12 cellular contexts compared by ENCODE assay signal in genomic region chr5:119373449-119373858, GRCh38. TPM values are rescaled to one million over a fixed set of nuclear protein-coding genes. Genes with fewer than 3 reads are reported as not detected.
DNase-seq lines count a peak whose midpoint lies in the region; ATAC-seq and TF ChIP-seq lines count a peak whose summit lies in the region.
"Had no signal": no experiment of that assay in that cellular context is flagged by ENCODE, and none has a peak within 500 bp of the region (broad histone marks: within the 10 kb centered on the region; RNA-seq: fewer than 3 reads in every experiment).

No MANE protein-coding gene starts in this region.

- TF ChIP-seq POLR2A in right lobe of liver (IDR thresholded peaks at IDR 0.05), result no peak

- H2BK120ac ChIP-seq in neuronal stem cell (ENCODE audit: low read depth, low read length), result no peak overlapping the region

- H3K9me3 ChIP-seq in CD4-positive, alpha-beta T cell (ENCODE audit: control insufficient read depth, low read length), result no peaks in the 10 kb centered on the region
- no peaks in the 10 kb centered on the region for H3K9me3 ChIP-seq in neuronal stem cell (replicated peaks in 1 of 2; ENCODE audit: control insufficient read depth in 2 of 2, insufficient read depth in 1 of 2, low read depth in 1 of 2, low read length in 2 of 2)
- no peaks in the 10 kb centered on the region for H3K9me3 ChIP-seq in right lobe of liver

- H3K79me1 ChIP-seq in neuronal stem cell (ENCODE audit: low read depth, low read length), result no peaks in the 10 kb centered on the region

- TF ChIP-seq CTCF in CD4-positive, alpha-beta T cell (IDR thresholded peaks at IDR 0.05), result no peak
- TF ChIP-seq CTCF in right lobe of liver (IDR thresholded peaks at IDR 0.05), result no peak

- H3K4me3 ChIP-seq in neuronal stem cell (ENCODE audit: low read length in 2 of 2) (no peak overlapping the region), right lobe of liver (no peak overlapping the region)

- H4K91ac ChIP-seq in neuronal stem cell (ENCODE audit: low read depth, low read length, poor library complexity), result no peak overlapping the region

- no peak overlapping the region for H3K4me3 Mint-ChIP-seq in CD4-positive, alpha-beta T cell
- H3K4me3 Mint-ChIP-seq: nephron had no signal

- H3K9me3 Mint-ChIP-seq in CD4-positive, alpha-beta T cell, result no peaks in the 10 kb centered on the region
- H3K9me3 Mint-ChIP-seq: nephron had no signal

- H3K36me3 Mint-ChIP-seq in CD4-positive, alpha-beta T cell (ENCODE audit: low read depth), result peaks cover 64% of the 10 kb centered on the region

- peaks cover 73% of the 10 kb centered on the region for H3K4me1 Mint-ChIP-seq in CD4-positive, alpha-beta T cell (ENCODE audit: low read depth)

- no peak overlapping the region for H3K9ac ChIP-seq in neuronal stem cell (ENCODE audit: low read depth, low read length, poor library complexity)

- intact Hi-C loops in CD4-positive, alpha-beta T cell (cut with DNase I, micrococcal nuclease), result no loop called here
- intact Hi-C loops in right lobe of liver (cut with DNase I), result no loop called here

- H2BK15ac ChIP-seq in neuronal stem cell (ENCODE audit: low read length), result no peak overlapping the region

- peak overlapping the region; percentile 64 for H3K27ac Mint-ChIP-seq in CD4-positive, alpha-beta T cell

- no peak overlapping the region for H3K14ac ChIP-seq in neuronal stem cell (ENCODE audit: low read length)

- no peak overlapping the region for H2BK12ac ChIP-seq in neuronal stem cell (ENCODE audit: low read length)

- no peak overlapping the region for H2AK5ac ChIP-seq in neuronal stem cell (ENCODE audit: low read depth, low read length)

- no peak overlapping the region for H3K27ac ChIP-seq in CD4-positive, alpha-beta T cell (ENCODE audit: low read depth, low read length)
- no peak overlapping the region for H3K27ac ChIP-seq in substantia nigra (ENCODE audit: low read depth, low read length, poor library complexity, severe bottlenecking)
- H3K27ac ChIP-seq in neuronal stem cell (replicated peaks; ENCODE audit: low read length), result no peak overlapping the region
- H3K27ac ChIP-seq in right lobe of liver, result no peak overlapping the region
- H3K27ac ChIP-seq: HL-60, VCaP had no signal

- H3K4ac ChIP-seq in neuronal stem cell (ENCODE audit: low read length), result no peak overlapping the region

- no peak overlapping the region for H4K8ac ChIP-seq in neuronal stem cell (ENCODE audit: low read depth, low read length)

- no peak overlapping the region for H3K4me2 ChIP-seq in neuronal stem cell (ENCODE audit: insufficient read depth, low read length, poor library complexity, severe bottlenecking)

- no peaks in the 10 kb centered on the region for H3K27me3 ChIP-seq in CD4-positive, alpha-beta T cell (ENCODE audit: control insufficient read depth, insufficient read depth, low read length)
- H3K27me3 ChIP-seq in neuronal stem cell (ENCODE audit: control insufficient read depth in 3 of 3, insufficient read depth in 3 of 3, low read depth in 1 of 3, low read length in 3 of 3), result no peaks in the 10 kb centered on the region
- no peaks in the 10 kb centered on the region for H3K27me3 ChIP-seq in right lobe of liver

- DNase-seq in CD4-positive, alpha-beta T cell, result no peak
- no peak for DNase-seq in H4 (ENCODE audit: low spot score)
- DNase-seq in substantia nigra (lab: John Stamatoyannopoulos, UW), result no peak
- no peak for DNase-seq in neuronal stem cell (ENCODE audit: low spot score)
- no peak for DNase-seq in right lobe of liver
- DNase-seq: OCI-M1 had no signal

- no peak for ATAC-seq in CD4-positive, alpha-beta T cell (ENCODE audit: poor library complexity)
- ATAC-seq in GM19023 (IDR thresholded peaks at IDR 0.05; ENCODE audit: unreplicated experiment) (peak; percentile 65), HG02759 (IDR thresholded peaks at IDR 0.05; ENCODE audit: unreplicated experiment) (peak; percentile 70), HG03565 (IDR thresholded peaks at IDR 0.05; ENCODE audit: unreplicated experiment) (peak; percentile 54), right lobe of liver (no peak)

- H3K18ac ChIP-seq in neuronal stem cell (ENCODE audit: low read length), result no peak overlapping the region

- H3K4me1 ChIP-seq in neuronal stem cell (ENCODE audit: control insufficient read depth in 2 of 2, insufficient read depth in 1 of 2, low read depth in 1 of 2, low read length in 2 of 2), result no peaks in the 10 kb centered on the region
- H3K4me1 ChIP-seq in right lobe of liver, result no peaks in the 10 kb centered on the region

- CTCF ChIA-PET in CD4-positive, alpha-beta T cell (lab: Charles Lee), result interaction anchor here (0.8 to 2.5 kb wide), 3 partner anchors 19 to 37 kb away, joined by 3 to 8 read pairs (median 4); no protein-coding TSS in a partner anchor

- H2AFZ ChIP-seq in neuronal stem cell (ENCODE audit: low read length), result no peak overlapping the region

- H3K36me3 ChIP-seq in neuronal stem cell (replicated peaks in 1 of 2; ENCODE audit: control insufficient read depth in 2 of 2, insufficient read depth in 2 of 2, low read length in 2 of 2) (peaks cover 0 to 3% of the 10 kb centered on the region in 2 donors), right lobe of liver (no peaks in the 10 kb centered on the region)

- POLR2A ChIA-PET in CD4-positive, alpha-beta T cell (lab: Charles Lee), result interaction anchor here (0.6 to 1.6 kb wide), 4 partner anchors 15 to 138 kb away, joined by 3 to 4 read pairs (median 3); no protein-coding TSS in a partner anchor

- no peak overlapping the region for H3K23ac ChIP-seq in neuronal stem cell (ENCODE audit: low read depth, low read length, poor library complexity)

- no peaks in the 10 kb centered on the region for H3K27me3 Mint-ChIP-seq in CD4-positive, alpha-beta T cell

- no peak overlapping the region for H2BK5ac ChIP-seq in neuronal stem cell (ENCODE audit: low read length)

- WGBS in neuronal stem cell (ENCODE audit: extremely low coverage in 2 of 2, insufficient read length in 2 of 2, insufficient replicate concordance in 1 of 2), 2 donors, result no CpG with 5 or more reads among the region's 4 CpGs
- WGBS in right lobe of liver (ENCODE audit: insufficient coverage, low coverage, low lambda C conversion rate, missing lambda C conversion rate), result 95% methylated on average over 4 of the region's 4 CpGs

RNA-seq across cellular contexts. Expression of gene TNFAIP8, which starts 17.6 kb away (rescaled TPM):
- total RNA-seq in CD4-positive, alpha-beta T cell, result 100 to 1,000 TPM; 106 to 114 TPM
- 7.6 and 16.5 TPM in 2 replicates for total RNA-seq in H4 (2014; rRNA removed; shearing (Covaris generic))
- polyA plus RNA-seq in neuronal stem cell (2013, experiment 1 of 2), result 13.5 TPM
- polyA plus RNA-seq in neuronal stem cell (2013, experiment 2 of 2), result 13.8 TPM
- 10 to 100 TPM in 2 of 6 experiments, 1 to 10 TPM in 4; 2.2 to 26.7 (median 5.4) TPM for total RNA-seq in right lobe of liver

Comparison
In these comparisons a context has a peak if more than half of its experiments do, and no peak if none do; other contexts are left out.
1. ATAC-seq: peak in GM19023 (single experiment), HG02759 (single experiment) and HG03565 (single experiment); none in CD4-positive, alpha-beta T cell (single experiment) and right lobe of liver (0 of 4).